ENCODE assay signal across 8 cellular contexts in genomic region chr2:54114936-54115283, GRCh38. TPM values are rescaled to one million over a fixed set of nuclear protein-coding genes. Genes with fewer than 3 reads are reported as not detected.
DNase-seq lines count a peak whose midpoint lies in the region; ATAC-seq and TF ChIP-seq lines count a peak whose summit lies in the region.

No MANE protein-coding gene starts in this region.

- DNase-seq in CD4-positive, CD25-positive, alpha-beta regulatory T cell = peak in 1 of 3 donors; percentile 7
- no peak for DNase-seq in colonic mucosa
- no peak for DNase-seq in neural crest cell (ENCODE audit: low read depth, low spot score)
- DNase-seq in NCI-H1694 (lab: John Stamatoyannopoulos, UW) = no peak
- DNase-seq in hepatic stellate cell (ENCODE audit: low spot score) = no peak

- no peaks in the 10 kb centered on the region for H3K36me3 ChIP-seq in CD4-positive, CD25-positive, alpha-beta regulatory T cell (ENCODE audit: control insufficient read depth, insufficient read depth, low read length)
- H3K36me3 ChIP-seq in KMS-11 (ENCODE audit: insufficient read depth) (no peaks in the 10 kb centered on the region), colonic mucosa (no peaks in the 10 kb centered on the region)

- H3K9me3 ChIP-seq in CD4-positive, CD25-positive, alpha-beta regulatory T cell (ENCODE audit: control insufficient read depth in 2 of 2, low read length in 2 of 2) = no peaks in the 10 kb centered on the region
- no peaks in the 10 kb centered on the region for H3K9me3 ChIP-seq in colonic mucosa

- no peaks in the 10 kb centered on the region for H3K27me3 ChIP-seq in CD4-positive, CD25-positive, alpha-beta regulatory T cell (ENCODE audit: control insufficient read depth, insufficient read depth, low read length)
- H3K27me3 ChIP-seq in KMS-11 (ENCODE audit: insufficient read depth, low read depth) = no peaks in the 10 kb centered on the region
- no peaks in the 10 kb centered on the region for H3K27me3 ChIP-seq in colonic mucosa

- H3K9ac ChIP-seq in KMS-11 (peak overlapping the region; percentile 99), colonic mucosa (ENCODE audit: low read depth in 2 of 2, low read length in 2 of 2) (peak overlapping the region; percentile 86 to 100)

- H3K27me3 Mint-ChIP-seq in CD4-positive, CD25-positive, alpha-beta regulatory T cell = peaks cover 8% of the 10 kb centered on the region
- H3K27me3 Mint-ChIP-seq in neural crest cell (ENCODE audit: low read depth) = peaks cover 2% of the 10 kb centered on the region

- peaks cover 0 to 8% (median 0%) of the 10 kb centered on the region in 7 donors for H3K9me3 Mint-ChIP-seq in CD4-positive, CD25-positive, alpha-beta regulatory T cell
- peaks cover 8% of the 10 kb centered on the region for H3K9me3 Mint-ChIP-seq in neural crest cell

- peak overlapping the region; percentile 47 for H3K4me2 ChIP-seq in KMS-11

- peak overlapping the region; percentile 93 for H2AFZ ChIP-seq in KMS-11 (ENCODE audit: low read depth)

- TF ChIP-seq CTCF in KMS-11 (conservative IDR thresholded peaks at IDR 0.05; ENCODE audit: low read depth, low read length) = no peak
- TF ChIP-seq CTCF in colonic mucosa (IDR thresholded peaks at IDR 0.05) = no peak
- TF ChIP-seq CTCF in neural crest cell (conservative IDR thresholded peaks at IDR 0.05) = no peak

- H3K36me3 Mint-ChIP-seq in CD4-positive, CD25-positive, alpha-beta regulatory T cell = peaks cover 10% of the 10 kb centered on the region
- peaks cover 10% of the 10 kb centered on the region for H3K36me3 Mint-ChIP-seq in neural crest cell (ENCODE audit: low read depth)

- peak overlapping the region; percentile 88 for H3K4me3 ChIP-seq in CD4-positive, CD25-positive, alpha-beta regulatory T cell (ENCODE audit: low read depth, low read length)
- H3K4me3 ChIP-seq in KMS-11 (IDR thresholded peaks at IDR 0.05; ENCODE audit: insufficient read depth, low read depth, low read length) (no peak overlapping the region), colonic mucosa (peak overlapping the region; percentile 74)

- no peaks in the 10 kb centered on the region for H4K20me1 ChIP-seq in KMS-11 (ENCODE audit: insufficient read depth)

- peaks cover 9 to 23% (median 13%) of the 10 kb centered on the region in 4 donors for H3K4me1 Mint-ChIP-seq in CD4-positive, CD25-positive, alpha-beta regulatory T cell
- peaks cover 16% of the 10 kb centered on the region for H3K4me1 Mint-ChIP-seq in neural crest cell

- H3K79me2 ChIP-seq in KMS-11 (ENCODE audit: insufficient read depth, low read depth) = 0 out of 2 replicates have a peak, but pooled peaks cover 6% of the 10 kb centered on the region

- no peak for ATAC-seq in CD4-positive, CD25-positive, alpha-beta regulatory T cell (ENCODE audit: low read depth in 2 of 2)
- ATAC-seq in HG02798 (IDR thresholded peaks at IDR 0.05; ENCODE audit: poor library complexity, unreplicated experiment) (no peak), GM21390 (IDR thresholded peaks at IDR 0.05; ENCODE audit: unreplicated experiment) (no peak)

- peak overlapping the region; percentile 98 to 99 (median 98) for H3K27ac Mint-ChIP-seq in CD4-positive, CD25-positive, alpha-beta regulatory T cell
- peak overlapping the region; percentile 99 for H3K27ac Mint-ChIP-seq in neural crest cell (ENCODE audit: unreplicated experiment)

- intact Hi-C loops in colonic mucosa (cut with DNase I) = loop anchor here (10.0 kb wide), 2 partner anchors 150 to 590 kb away; no protein-coding TSS in a partner anchor

- peak overlapping the region; percentile 84 to 97 (median 96) for H3K4me3 Mint-ChIP-seq in CD4-positive, CD25-positive, alpha-beta regulatory T cell
- H3K4me3 Mint-ChIP-seq in neural crest cell = peak overlapping the region; percentile 94

- H3K27ac ChIP-seq in CD4-positive, CD25-positive, alpha-beta regulatory T cell (ENCODE audit: insufficient read depth, low read length, poor library complexity, severe bottlenecking) = peak overlapping the region; percentile 95
- peak overlapping the region; percentile 99 for H3K27ac ChIP-seq in KMS-11
- H3K27ac ChIP-seq in colonic mucosa = peak overlapping the region; percentile 98

- H3K4me1 ChIP-seq in CD4-positive, CD25-positive, alpha-beta regulatory T cell (ENCODE audit: control insufficient read depth, insufficient read depth, low read length, poor library complexity, severe bottlenecking) = no peaks in the 10 kb centered on the region
- H3K4me1 ChIP-seq in KMS-11 (ENCODE audit: low read depth, poor library complexity, severe bottlenecking) (peaks cover 11% of the 10 kb centered on the region), colonic mucosa (no peaks in the 10 kb centered on the region)

RNA-seq across cellular contexts. Expression of gene ACYP2, which starts 0.5 kb away (rescaled TPM):
- total RNA-seq in CD4-positive, CD25-positive, alpha-beta regulatory T cell = 10.6 TPM
- polyA plus RNA-seq in CD4-positive, CD25-positive, alpha-beta regulatory T cell = 10 to 100 TPM; 12.7 to 17.3 (median 13.6) TPM
- total RNA-seq in colonic mucosa = 10 to 100 TPM; 13.6 to 14.1 TPM
- total RNA-seq in neural crest cell = 5.9 and 8.3 TPM in 2 replicates
